1 cellular context compared by ENCODE assay signal in genomic region chr7:102758227-102758626, GRCh38.
A peak's percentile ranks its signal among the peaks of the same experiment; 100 is the strongest.
TF ChIP-seq lines count a peak whose summit lies in the region.

No MANE protein-coding gene starts in this region.

TF ChIP-seq in GM12878, 131 proteins besides CTCF, POLR2A, EP300 and RAD21 (continued from another document):
- TF ChIP-seq ZNF384 (IDR thresholded peaks at IDR 0.05; ENCODE audit: borderline replicate concordance, low read depth, low read length): peak; percentile 69
TF ChIP-seq in GM12878: peak in this region for 2; not testable (repeated sequence) for 129.
